Comparison of ENCODE assay signal across 8 cellular contexts in genomic region chr2:97740590-97741182, GRCh38. TPM values are rescaled to one million over a fixed set of nuclear protein-coding genes. Genes with fewer than 3 reads are reported as not detected.
A peak's percentile ranks its signal among the peaks of the same experiment; 100 is the strongest.
DNase-seq lines count a peak whose midpoint lies in the region; ATAC-seq and TF ChIP-seq lines count a peak whose summit lies in the region.

No MANE protein-coding gene starts in this region.

- no peak overlapping the region for H2AK5ac ChIP-seq in mesendoderm (ENCODE audit: low read length)

- DNase-seq in A172 (ENCODE audit: low spot score) (peak; percentile 23), NCI-H1436 (lab: John Stamatoyannopoulos, UW) (peak; percentile 83), T-helper 9 cell (peak; percentile 35), dermis blood vessel endothelial cell (peak; percentile 58), mesendoderm (peak; percentile 79)

- H3K27ac ChIP-seq in mesendoderm (ENCODE audit: low read depth, low read length) = no peak overlapping the region

- no peak overlapping the region for H3K9ac ChIP-seq in mesendoderm (ENCODE audit: low read length)

- H2BK15ac ChIP-seq in mesendoderm (replicated peaks; ENCODE audit: low read depth) = no peak overlapping the region

- no peak overlapping the region for H3K4me2 ChIP-seq in mesendoderm (ENCODE audit: low read length)

- no CpG with 5 or more reads among the region's 19 CpGs for WGBS in mesendoderm (ENCODE audit: extremely low coverage, insufficient coverage, low lambda C conversion rate)

- H2BK5ac ChIP-seq in mesendoderm (ENCODE audit: low read length) = no peak overlapping the region

- H3K79me1 ChIP-seq in mesendoderm (ENCODE audit: low read length) = no peaks in the 10 kb centered on the region

- no peaks in the 10 kb centered on the region for H3K27me3 ChIP-seq in mesendoderm (ENCODE audit: insufficient read depth, low read length, poor library complexity)

- H2BK120ac ChIP-seq in mesendoderm (ENCODE audit: low read depth, low read length) = no peak overlapping the region

- no peak overlapping the region for H3K4me3 ChIP-seq in GM12875 (ENCODE audit: low read depth, low read length)
- no peak overlapping the region for H3K4me3 ChIP-seq in mesendoderm (ENCODE audit: low read length)

- H3K4ac ChIP-seq in mesendoderm (ENCODE audit: low read depth, low read length) = no peak overlapping the region

- no peak overlapping the region for H3K23ac ChIP-seq in mesendoderm (ENCODE audit: low read length)

- H3K79me2 ChIP-seq in mesendoderm (ENCODE audit: control insufficient read depth, insufficient read depth, low read length) = no peaks in the 10 kb centered on the region

- peak; percentile 93 for TF ChIP-seq CTCF in GM12875 (IDR thresholded peaks at IDR 0.05; ENCODE audit: borderline replicate concordance, insufficient read depth, low read depth, low read length)

- H4K5ac ChIP-seq in mesendoderm (ENCODE audit: low read length) = no peak overlapping the region

- H4K8ac ChIP-seq in mesendoderm (ENCODE audit: low read depth, low read length) = no peak overlapping the region

- H3K36me3 ChIP-seq in mesendoderm (ENCODE audit: control insufficient read depth, insufficient read depth, low read length) = no peaks in the 10 kb centered on the region

- ATAC-seq in HG03521 (IDR thresholded peaks at IDR 0.05; ENCODE audit: unreplicated experiment) (no peak), GM18870 (IDR thresholded peaks at IDR 0.05; ENCODE audit: unreplicated experiment) (no peak)

- H3K4me1 ChIP-seq in mesendoderm (ENCODE audit: control insufficient read depth, low read depth, low read length) = peaks cover 2% of the 10 kb centered on the region

- no peak overlapping the region for H3K18ac ChIP-seq in mesendoderm (ENCODE audit: low read length)

- H3K56ac ChIP-seq in mesendoderm (ENCODE audit: low read length) = no peak overlapping the region

RNA-seq across cellular contexts. Expression of gene ZAP70, which starts 27.3 kb away (rescaled TPM):
- not detected in 2 replicates for total RNA-seq in A172 (2014; rRNA removed; shearing (Covaris generic))
- 0.09 TPM in 1 of 2 replicates, not detected in the other for total RNA-seq in dermis blood vessel endothelial cell
- polyA plus RNA-seq in mesendoderm (2013, experiment 1 of 2) = 0.46 TPM
- 0.63 TPM for polyA plus RNA-seq in mesendoderm (2013, experiment 2 of 2)

Comparison
In these comparisons a context has a peak if more than half of its experiments do, and no peak if none do; other contexts are left out.
1. DNase-seq: peak in every context shown above with its lines; median percentile 83 in NCI-H1436; 79 in mesendoderm; 58 in dermis blood vessel endothelial cell; 35 in T-helper 9 cell; 23 in A172.